Comparison of ENCODE assay signal across 2 cellular contexts in the genomic region with DNA sequence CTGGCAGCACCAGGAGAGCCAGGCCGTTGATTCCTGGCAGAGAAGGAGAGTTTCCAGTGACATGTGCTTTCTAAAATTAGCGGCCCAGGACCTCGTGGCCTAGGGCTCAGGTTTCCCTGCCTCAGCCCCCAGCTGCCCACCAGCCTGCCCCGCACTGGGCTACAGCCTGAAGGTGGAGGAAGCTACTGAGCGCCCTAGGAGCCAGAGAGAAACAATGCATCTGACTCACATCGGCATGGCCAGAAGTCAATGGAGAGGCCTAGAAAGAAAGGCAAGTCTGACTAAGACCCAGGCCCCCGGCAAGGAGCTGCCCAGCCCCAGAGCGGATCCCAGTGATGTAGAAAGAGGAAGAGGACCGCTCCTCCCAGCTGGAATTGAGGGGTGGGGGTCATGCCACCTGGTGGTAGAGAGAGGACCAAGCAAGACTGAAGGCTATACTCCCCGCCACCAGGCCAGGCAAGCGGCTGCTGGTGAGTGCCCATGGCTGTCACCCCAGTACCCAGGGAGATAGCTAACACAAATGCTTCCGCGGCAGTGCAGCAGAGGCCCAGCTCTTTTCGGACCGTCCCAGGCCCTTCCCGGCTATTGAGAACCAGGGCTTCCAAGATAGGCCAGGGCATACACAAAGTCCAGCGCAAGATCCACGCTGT. TPM values are rescaled to one million over a fixed set of nuclear protein-coding genes. Genes with fewer than 3 reads are reported as not detected.
"Had no signal": no experiment of that assay in that cellular context is flagged by ENCODE, and none has a peak within 500 bp of the region (broad histone marks: within the 10 kb centered on the region; RNA-seq: fewer than 3 reads in every experiment).

No MANE protein-coding gene starts in this region.

RNA-seq across cellular contexts. Expression of gene PNCK, which starts 31.9 kb away (rescaled TPM):
- total RNA-seq: activated B cell treated with CpG ODN at 0.5 μM for 24 hours, lower lobe of right lung had no signal

RNA-seq across cellular contexts. Expression of gene PLXNB3, which starts 58.5 kb away (rescaled TPM):
- total RNA-seq: activated B cell treated with CpG ODN at 0.5 μM for 24 hours had no signal
